10 cellular contexts compared by ENCODE assay signal in the genomic region with DNA sequence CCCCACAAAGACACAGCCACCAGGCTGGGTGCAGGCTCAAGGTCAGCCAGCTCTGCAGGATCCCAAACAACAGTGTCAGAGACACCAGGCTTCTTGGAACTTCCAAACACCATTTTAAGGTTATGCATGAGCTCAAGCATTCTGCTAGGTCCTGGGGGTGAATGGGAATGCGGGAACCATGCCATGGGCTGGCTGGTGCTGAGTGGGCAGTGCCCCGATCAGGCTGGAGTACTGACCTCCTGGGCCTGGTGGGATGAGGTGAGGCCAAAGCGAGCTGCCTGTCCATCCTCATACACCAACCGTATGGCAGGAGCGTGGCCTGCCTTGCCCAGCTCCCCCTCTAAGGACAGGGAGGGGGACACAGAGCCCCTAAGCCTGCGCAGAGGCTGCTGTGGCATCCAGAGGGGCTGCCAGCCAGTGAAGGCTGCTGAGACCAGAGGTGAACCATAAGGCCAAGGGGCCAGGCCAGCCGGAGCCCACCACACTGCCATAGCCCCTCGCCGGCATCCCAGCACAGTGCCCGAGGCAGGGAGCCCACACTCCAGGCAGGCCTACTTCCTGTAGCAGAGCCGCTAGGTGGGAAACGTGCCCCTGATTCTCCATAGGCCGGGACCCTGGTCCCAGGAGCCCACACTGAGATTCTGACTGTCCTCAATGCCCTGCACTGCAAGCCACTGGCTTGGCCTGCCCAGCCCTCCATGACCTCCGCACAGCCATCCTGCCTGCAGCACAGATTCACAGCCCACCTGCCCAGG.
DNase-seq lines count a peak whose midpoint lies in the region; ATAC-seq, FAIRE-seq and TF ChIP-seq lines count a peak whose summit lies in the region.
"Had no signal": no experiment of that assay in that cellular context is flagged by ENCODE, and none has a peak within 500 bp of the region (broad histone marks: within the 10 kb centered on the region; RNA-seq: fewer than 3 reads in every experiment).

No MANE protein-coding gene starts in this region.

- peaks cover 0 to 30% (median 24%) of the 10 kb centered on the region in 3 donors for H3K4me1 ChIP-seq in pancreas

- WGBS in pancreas, 2 donors, result 94% methylated on average over 12 to 14 of the region's 14 CpGs

- H3K4me3 ChIP-seq in pancreas, result no peak overlapping the region

- no peaks in the 10 kb centered on the region for H3K36me3 ChIP-seq in pancreas

- peaks cover 86% of the 10 kb centered on the region for H3K4me1 Mint-ChIP-seq in CD4-positive, alpha-beta T cell (ENCODE audit: low read depth)
- H3K4me1 Mint-ChIP-seq in T-helper 17 cell, result peaks cover 66% of the 10 kb centered on the region

- TF ChIP-seq CTCF in CD4-positive, alpha-beta T cell (IDR thresholded peaks at IDR 0.05), result peak; percentile 3
- no peak for TF ChIP-seq CTCF in pancreas (IDR thresholded peaks at IDR 0.05)

- intact Hi-C loops in CD4-positive, alpha-beta T cell (cut with DNase I, micrococcal nuclease), result loop anchor here (1.0 to 10.0 kb wide), 10 partner anchors 35 to 726 kb away; no protein-coding TSS in a partner anchor
- intact Hi-C loops in Right ventricle myocardium inferior (cut with DNase I) (no loop called here), pancreas (cut with DNase I) (no loop called here)

- H3K27me3 Mint-ChIP-seq in CD4-positive, alpha-beta T cell, result no peaks in the 10 kb centered on the region
- H3K27me3 Mint-ChIP-seq in T-helper 17 cell, result no peaks in the 10 kb centered on the region

- peak overlapping the region; percentile 83 for H3K27ac ChIP-seq in CD4-positive, alpha-beta T cell (ENCODE audit: low read depth, low read length)
- H3K27ac ChIP-seq in pancreas, result peak overlapping the region in 3 of 4 donors; percentile 16 to 66 (median 50)

- CTCF ChIA-PET in CD4-positive, alpha-beta T cell (lab: Charles Lee), result interaction anchor here (0.7 to 2.3 kb wide), 6 partner anchors 9 to 132 kb away, joined by 3 to 41 read pairs (median 4); no protein-coding TSS in a partner anchor

- H3K4me3 Mint-ChIP-seq in CD4-positive, alpha-beta T cell, result peak overlapping the region; percentile 91
- peak overlapping the region; percentile 98 for H3K4me3 Mint-ChIP-seq in T-helper 17 cell

- H3K9me3 Mint-ChIP-seq in CD4-positive, alpha-beta T cell, result no peaks in the 10 kb centered on the region

- POLR2A ChIA-PET in CD4-positive, alpha-beta T cell (lab: Charles Lee), result interaction anchor here (0.7 to 5.9 kb wide), 12 partner anchors 9 to 136 kb away, joined by 3 to 87 read pairs (median 14); a partner anchor contains a TSS

- no peak for FAIRE-seq in pancreas (lab: Jason Lieb, UNC)

- no peaks in the 10 kb centered on the region for H3K36me3 Mint-ChIP-seq in CD4-positive, alpha-beta T cell (ENCODE audit: low read depth)
- no peaks in the 10 kb centered on the region for H3K36me3 Mint-ChIP-seq in T-helper 17 cell (ENCODE audit: low read depth)

- H3K9me3 ChIP-seq in CD4-positive, alpha-beta T cell (ENCODE audit: control insufficient read depth, low read length), result no peaks in the 10 kb centered on the region
- H3K9me3 ChIP-seq in T-helper 17 cell (ENCODE audit: control insufficient read depth, low read length, poor library complexity, severe bottlenecking) (no peaks in the 10 kb centered on the region), pancreas (no peaks in the 10 kb centered on the region)

- H3K27me3 ChIP-seq in CD4-positive, alpha-beta T cell (ENCODE audit: control insufficient read depth, insufficient read depth, low read length), result no peaks in the 10 kb centered on the region
- H3K27me3 ChIP-seq in pancreas, result no peaks in the 10 kb centered on the region

- no peak for ATAC-seq in CD4-positive, alpha-beta T cell (ENCODE audit: poor library complexity)
- no peak for ATAC-seq in T-helper 17 cell
- ATAC-seq in Right ventricle myocardium inferior, result peak; percentile 2
- ATAC-seq in pancreas, result no peak
- no peak for ATAC-seq in GM21786 (IDR thresholded peaks at IDR 0.05; ENCODE audit: unreplicated experiment)
- ATAC-seq: SK-N-SH treated with all-trans-retinoic acid at 6 μM for 48 hours had no signal

- DNase-seq in CD4-positive, alpha-beta T cell, result peak in 1 of 10 experiments; percentile 35
- DNase-seq in T-helper 17 cell (no peak), Right ventricle myocardium inferior (ENCODE audit: missing footprints) (no peak), pancreas (peak in 1 of 6 donors; percentile 54), hippocampal formation (lab: John Stamatoyannopoulos, UW) (no peak), NCI-H510A treated with DMSO at 0.1 percent for 48 hours (lab: John Stamatoyannopoulos, UW) (no peak)
- no peak for DNase-seq in stimulated activated CD4-positive, alpha-beta T cell treated with anti-CD3 and anti-CD28 coated beads, Interleukin-4, amount 100 ng/mL, for 24 hours
- DNase-seq: NCI-H187 treated with DMSO at 0.1 percent for 48 hours had no signal

- H3K27ac Mint-ChIP-seq in CD4-positive, alpha-beta T cell, result peak overlapping the region; percentile 95
- peak overlapping the region; percentile 97 for H3K27ac Mint-ChIP-seq in T-helper 17 cell

Comparison
In these comparisons a context has a peak if more than half of its experiments do, and no peak if none do; other contexts are left out.
1. intact Hi-C loops: an anchor here in CD4-positive, alpha-beta T cell (1.0 to 10.0 kb wide); none called in Right ventricle myocardium inferior and pancreas.